17 cellular contexts compared by ENCODE assay signal in genomic region chr1:92872719-92873118, GRCh38. TPM values are rescaled to one million over a fixed set of nuclear protein-coding genes. Genes with fewer than 3 reads are reported as not detected.
DNase-seq lines count a peak whose midpoint lies in the region; TF ChIP-seq lines count a peak whose summit lies in the region.
"Had no signal": no experiment of that assay in that cellular context is flagged by ENCODE, and none has a peak within 500 bp of the region (broad histone marks: within the 10 kb centered on the region; RNA-seq: fewer than 3 reads in every experiment).

No MANE protein-coding gene starts in this region.

- H3K4me3 ChIP-seq in astrocyte of the cerebellum (ENCODE audit: low read depth, low read length) (no peak overlapping the region), prostate gland (no peak overlapping the region)

- H3K27ac ChIP-seq in layer of hippocampus (ENCODE audit: low read depth, low read length) (peak overlapping the region; percentile 35), prostate gland (no peak overlapping the region)
- H3K27ac ChIP-seq: KMS-11 had no signal

- no peaks in the 10 kb centered on the region for H3K27me3 ChIP-seq in layer of hippocampus (ENCODE audit: control insufficient read depth, insufficient read depth, low read length)
- H3K27me3 ChIP-seq in prostate gland (replicated peaks; ENCODE audit: insufficient read depth), result no peaks in the 10 kb centered on the region

- TF ChIP-seq CTCF in astrocyte of the cerebellum (IDR thresholded peaks at IDR 0.05; ENCODE audit: low read depth, low read length, missing control alignments) (no peak), prostate gland (IDR thresholded peaks at IDR 0.05) (no peak)

- DNase-seq in G401 (ENCODE audit: low spot score) (peak; percentile 50), astrocyte of the cerebellum (ENCODE audit: low read depth) (peak; percentile 65), superior temporal gyrus (ENCODE audit: extremely low spot score) (peak; percentile 35), cerebellum (ENCODE audit: low spot score) (no peak), OCI-M2 (lab: John Stamatoyannopoulos, UW; ENCODE audit: unreplicated experiment) (no peak), prostate gland (ENCODE audit: low spot score) (no peak)
- DNase-seq: CD8-positive, alpha-beta memory T cell; DMS79; H7; HFFc6; NCI-H1417 treated with DMSO at 0.1 percent for 48 hours; NCI-H187 treated with DMSO at 0.1 percent for 48 hours; NCI-H345; NCI-H526 treated with DMSO at 0.1 percent for 48 hours; Right ventricle myocardium superior had no signal

- in situ Hi-C loops in G401 (cut with HindIII; ENCODE audit: low sequenced_read_pairs) (no loop called here), astrocyte of the cerebellum (cut with HindIII; ENCODE audit: low sequenced_read_pairs) (loop anchor here (25.0 kb wide), 1 partner anchor 140 kb away; no protein-coding TSS in a partner anchor)

- no peak for TF ChIP-seq POLR2A in prostate gland (IDR thresholded peaks at IDR 0.05)

- no peaks in the 10 kb centered on the region for H3K4me1 ChIP-seq in prostate gland (replicated peaks)

- no peaks in the 10 kb centered on the region for H3K9me3 ChIP-seq in prostate gland

- WGBS in prostate gland, result 92% methylated on average over 2 of the region's 2 CpGs

- intact Hi-C loops in prostate gland (cut with DNase I), result no loop called here

- no peaks in the 10 kb centered on the region for H3K36me3 ChIP-seq in prostate gland

RNA-seq across cellular contexts. Expression of gene RPL5, which starts 40.9 kb away (rescaled TPM):
- 3,176 and 3,226 TPM in 2 replicates for total RNA-seq in G401 (2014; rRNA removed; shearing (Covaris generic))
- 808 TPM for total RNA-seq in cerebellum
- total RNA-seq in prostate gland, result 1,000 to 10,000 TPM; 1,039 to 1,980 TPM

Comparison
In these comparisons a context has a peak if more than half of its experiments do, and no peak if none do; other contexts are left out.
1. DNase-seq: peak in G401 (single experiment), astrocyte of the cerebellum (single experiment) and superior temporal gyrus (single experiment); none in cerebellum (single experiment), OCI-M2 (single experiment) and prostate gland (single experiment).